In genomic region chr1:37399830-37400790, GRCh38 we compare ENCODE assay signal across 18 cellular contexts.
"Had no signal": no experiment of that assay in that cellular context is flagged by ENCODE, and none has a peak within 500 bp of the region (broad histone marks: within the 10 kb centered on the region; RNA-seq: fewer than 3 reads in every experiment).

No MANE protein-coding gene starts in this region.

- ATAC-seq: activated CD4-positive, CD25-positive, alpha-beta regulatory T cell treated with anti-CD3 and anti-CD28 coated beads, Interleukin-2, amount 50 U/mL, for 24 hours; activated naive CD8-positive, alpha-beta T cell treated with anti-CD3 and anti-CD28 coated beads, Interleukin-2, amount 50 U/mL, for 24 hours; activated T-cell treated with anti-CD3 and anti-CD28 coated beads, Interleukin-2, amount 50 U/mL, for 4 hours; PC-3 had no signal

- H3K27ac ChIP-seq: brain microvascular endothelial cell, cardiac muscle cell had no signal

- H3K9me3 Mint-ChIP-seq: activated naive CD4-positive, alpha-beta T cell treated with anti-CD3 and anti-CD28 coated beads, Interleukin-2, amount 50 U/mL, for 72 hours; activated naive CD8-positive, alpha-beta T cell treated with anti-CD3 and anti-CD28 coated beads, Interleukin-2, amount 50 U/mL, for 24 hours; activated T-cell treated with anti-CD3 and anti-CD28 coated beads, Interleukin-2, amount 50 U/mL, for 4 hours; IgD-negative memory B cell; T-helper 1 cell treated with Interleukin-12 subunit alpha and Interleukin-12 subunit beta and Interleukin-4 antibody, amounts not matched to agents 30 μg/mL and 1 μg/mL, for 36 hours had no signal

- H3K4me1 Mint-ChIP-seq: activated naive CD8-positive, alpha-beta T cell treated with anti-CD3 and anti-CD28 coated beads, Interleukin-2, amount 50 U/mL, for 24 hours had no signal

- DNase-seq: activated CD4-positive, alpha-beta T cell treated with anti-CD3 and anti-CD28 coated beads for 48 hours; activated CD4-positive, alpha-beta T cell treated with anti-CD3 and anti-CD28 coated beads, Interleukin-2, amount 50 U/mL, for 48 hours; activated CD8-positive, alpha-beta memory T cell treated with anti-CD3 and anti-CD28 coated beads for 24 hours; activated effector memory CD4-positive, alpha-beta T cell treated with anti-CD3 and anti-CD28 coated beads, Interleukin-2, amount 50 U/mL, for 16 hours; activated naive CD4-positive, alpha-beta T cell treated with Interleukin-2 at 50 U/mL for 16 hours; activated naive CD8-positive, alpha-beta T cell treated with anti-CD3 and anti-CD28 coated beads, Interleukin-2, amount 50 U/mL, for 24 hours; activated T-cell treated with anti-CD3 and anti-CD28 coated beads, Interleukin-2, amount 50 U/mL, for 4 hours; brain microvascular endothelial cell; KG1; NCI-H2029; NCI-H526 treated with DMSO at 0.1 percent for 48 hours; PC-3; SHP77 had no signal

- H3K36me3 ChIP-seq: brain microvascular endothelial cell, cardiac muscle cell had no signal

- H3K4me3 ChIP-seq: cardiac muscle cell had no signal

- H3K4me3 Mint-ChIP-seq: activated naive CD8-positive, alpha-beta T cell treated with anti-CD3 and anti-CD28 coated beads, Interleukin-2, amount 50 U/mL, for 24 hours; activated T-cell treated with anti-CD3 and anti-CD28 coated beads, Interleukin-2, amount 50 U/mL, for 4 hours; IgD-negative memory B cell; T-helper 1 cell treated with Interleukin-12 subunit alpha and Interleukin-12 subunit beta and Interleukin-4 antibody, amounts not matched to agents 30 μg/mL and 1 μg/mL, for 36 hours had no signal

- H3K27ac Mint-ChIP-seq: activated naive CD4-positive, alpha-beta T cell treated with anti-CD3 and anti-CD28 coated beads, Interleukin-2, amount 50 U/mL, for 72 hours; activated naive CD8-positive, alpha-beta T cell treated with anti-CD3 and anti-CD28 coated beads, Interleukin-2, amount 50 U/mL, for 24 hours; IgD-negative memory B cell; T-helper 1 cell treated with Interleukin-12 subunit alpha and Interleukin-12 subunit beta and Interleukin-4 antibody, amounts not matched to agents 30 μg/mL and 1 μg/mL, for 36 hours had no signal

- H3K36me3 Mint-ChIP-seq: activated naive CD4-positive, alpha-beta T cell treated with anti-CD3 and anti-CD28 coated beads, Interleukin-2, amount 50 U/mL, for 72 hours; IgD-negative memory B cell had no signal

- H3K27me3 ChIP-seq: brain microvascular endothelial cell had no signal
